8 cellular contexts compared by ENCODE assay signal in genomic region chr20:2799688-2800589, GRCh38. TPM values are rescaled to one million over a fixed set of nuclear protein-coding genes. Genes with fewer than 3 reads are reported as not detected.
DNase-seq lines count a peak whose midpoint lies in the region; ATAC-seq and FAIRE-seq lines count a peak whose summit lies in the region.

No MANE protein-coding gene starts in this region.

- peaks cover 19 to 47% of the 10 kb centered on the region in 2 donors for H3K27me3 Mint-ChIP-seq in natural killer cell treated with Interleukin-12 subunit alpha and Interleukin-12 subunit beta and Interleukin-15 and Interleukin-18, amount 100 ng/mL, for 72 hours

- ATAC-seq in natural killer cell treated with Interleukin-12 subunit alpha and Interleukin-12 subunit beta and Interleukin-15 and Interleukin-18, amount 100 ng/mL, for 72 hours = no peak

- H3K36me3 ChIP-seq in HUES64 (ENCODE audit: insufficient read depth, low read length) = peaks cover 36% of the 10 kb centered on the region

- H3K27ac Mint-ChIP-seq in natural killer cell treated with Interleukin-12 subunit alpha and Interleukin-12 subunit beta and Interleukin-15 and Interleukin-18, amount 100 ng/mL, for 72 hours = peak overlapping the region; percentile 94 to 98

- H3K9me3 ChIP-seq in HUES64 (ENCODE audit: insufficient read depth, low read depth, low read length) = no peaks in the 10 kb centered on the region

- peak overlapping the region; percentile 2; the same call in 1 of the 2 replicates for H3K27ac ChIP-seq in HUES64 (ENCODE audit: low read depth, low read length)

- DNase-seq in NCI-H146 (lab: John Stamatoyannopoulos, UW) = peak; percentile 56
- no peak for DNase-seq in NCI-H146 treated with DMSO at 0.1 percent for 48 hours (lab: John Stamatoyannopoulos, UW; ENCODE audit: unreplicated experiment)
- peak; percentile 68 for DNase-seq in ecto neural progenitor cell (ENCODE audit: low spot score)
- DNase-seq in natural killer cell treated with Interleukin-12 subunit alpha and Interleukin-12 subunit beta and Interleukin-15 and Interleukin-18, amount 100 ng/mL, for 72 hours (ENCODE audit: low spot score) = no peak
- DNase-seq in activated gamma-delta T cell treated with Interleukin-2 at 50 U/mL for 16 hours = no peak
- no peak for DNase-seq in effector CD8-positive, alpha-beta T cell (lab: John Stamatoyannopoulos, UW)
- DNase-seq in RCC 7860 (ENCODE audit: low spot score) = no peak

- H3K36me3 Mint-ChIP-seq in natural killer cell treated with Interleukin-12 subunit alpha and Interleukin-12 subunit beta and Interleukin-15 and Interleukin-18, amount 100 ng/mL, for 72 hours = peaks cover 18% of the 10 kb centered on the region

- 1% methylated on average over 70 of the region's 70 CpGs for WGBS in HUES64

- FAIRE-seq in RCC 7860 (lab: Jason Lieb, UNC) = no peak

- peak overlapping the region; percentile 88 for H3K4me3 ChIP-seq in HUES64 (ENCODE audit: low read length)

- no peaks in the 10 kb centered on the region for H3K9me3 Mint-ChIP-seq in natural killer cell treated with Interleukin-12 subunit alpha and Interleukin-12 subunit beta and Interleukin-15 and Interleukin-18, amount 100 ng/mL, for 72 hours

- peak overlapping the region; percentile 82 for H3K9ac ChIP-seq in HUES64 (ENCODE audit: low read depth, low read length)

- H3K4me1 Mint-ChIP-seq in natural killer cell treated with Interleukin-12 subunit alpha and Interleukin-12 subunit beta and Interleukin-15 and Interleukin-18, amount 100 ng/mL, for 72 hours (ENCODE audit: low read depth in 2 of 2) = peaks cover 37 to 40% of the 10 kb centered on the region in 2 donors

- H3K27me3 ChIP-seq in HUES64 (ENCODE audit: insufficient read depth, low read length) = peaks cover 46% of the 10 kb centered on the region

- H3K4me3 Mint-ChIP-seq in natural killer cell treated with Interleukin-12 subunit alpha and Interleukin-12 subunit beta and Interleukin-15 and Interleukin-18, amount 100 ng/mL, for 72 hours = peak overlapping the region; percentile 100

- H3K4me1 ChIP-seq in HUES64 (ENCODE audit: insufficient read depth, low read length) = peaks cover 13% of the 10 kb centered on the region; the same call in 1 of the 2 replicates

RNA-seq across cellular contexts. Expression of gene CPXM1, which starts 0.5 kb away (rescaled TPM):
- polyA plus RNA-seq in HUES64 (2013, experiment 1 of 2) = 72.5 TPM
- 92.0 TPM for polyA plus RNA-seq in HUES64 (2013, experiment 2 of 2)
- total RNA-seq in natural killer cell treated with Interleukin-12 subunit alpha and Interleukin-12 subunit beta and Interleukin-15 and Interleukin-18, amount 100 ng/mL, for 72 hours = 10 to 100 TPM; 47.8 to 53.5 TPM

RNA-seq across cellular contexts. Expression of gene C20orf141, which starts 14.8 kb away (rescaled TPM):
- not detected for polyA plus RNA-seq in HUES64 (2013, experiment 1 of 2)
- polyA plus RNA-seq in HUES64 (2013, experiment 2 of 2) = not detected
- total RNA-seq in natural killer cell treated with Interleukin-12 subunit alpha and Interleukin-12 subunit beta and Interleukin-15 and Interleukin-18, amount 100 ng/mL, for 72 hours = not detected

RNA-seq across cellular contexts. Expression of gene TMEM239, which starts 16.2 kb away (rescaled TPM):
- polyA plus RNA-seq in HUES64 (2013, experiment 1 of 2) = not detected
- polyA plus RNA-seq in HUES64 (2013, experiment 2 of 2) = not detected
- not detected for total RNA-seq in natural killer cell treated with Interleukin-12 subunit alpha and Interleukin-12 subunit beta and Interleukin-15 and Interleukin-18, amount 100 ng/mL, for 72 hours

RNA-seq across cellular contexts. Expression of gene PCED1A, which starts 40.5 kb away (rescaled TPM):
- polyA plus RNA-seq in HUES64 (2013, experiment 1 of 2) = 20.7 TPM
- 26.3 TPM for polyA plus RNA-seq in HUES64 (2013, experiment 2 of 2)
- 10 to 100 TPM; 53.8 to 62.6 TPM for total RNA-seq in natural killer cell treated with Interleukin-12 subunit alpha and Interleukin-12 subunit beta and Interleukin-15 and Interleukin-18, amount 100 ng/mL, for 72 hours

RNA-seq across cellular contexts. Expression of gene VPS16, which starts 40.6 kb away (rescaled TPM):
- 19.5 TPM for polyA plus RNA-seq in HUES64 (2013, experiment 1 of 2)
- 20.0 TPM for polyA plus RNA-seq in HUES64 (2013, experiment 2 of 2)
- 100 to 1,000 TPM in 1 of 2 donors, 10 to 100 TPM in 1; 88.0 to 101 TPM for total RNA-seq in natural killer cell treated with Interleukin-12 subunit alpha and Interleukin-12 subunit beta and Interleukin-15 and Interleukin-18, amount 100 ng/mL, for 72 hours

Comparison
In these comparisons a context has a peak if more than half of its experiments do, and no peak if none do; other contexts are left out.
1. DNase-seq: peak in NCI-H146 (single experiment) and ecto neural progenitor cell (single experiment); none in NCI-H146 treated with DMSO at 0.1 percent for 48 hours (single experiment), natural killer cell treated with Interleukin-12 subunit alpha and Interleukin-12 subunit beta and Interleukin-15 and Interleukin-18, amount 100 ng/mL, for 72 hours (single experiment), activated gamma-delta T cell treated with Interleukin-2 at 50 U/mL for 16 hours (single experiment), effector CD8-positive, alpha-beta T cell (single experiment) and RCC 7860 (single experiment).